In genomic region chr7:90757565-90757950, GRCh38 we compare ENCODE assay signal across 8 cellular contexts.
DNase-seq lines count a peak whose midpoint lies in the region; ATAC-seq and TF ChIP-seq lines count a peak whose summit lies in the region.
"Not testable (repeated sequence)": the region's sequence is repeated elsewhere in the genome, so short reads cannot be mapped to it uniquely, and the experiment has no call there.

No MANE protein-coding gene starts in this region.

- not testable (repeated sequence) for TF ChIP-seq CTCF in OCI-LY1 (IDR thresholded peaks at IDR 0.05; ENCODE audit: low read length)

- H3K9me3 Mint-ChIP-seq in stimulated activated naive B cell treated with anti-CD40 and anti-IgM and Interleukin-4, amounts not matched to agents 10 μg/mL and 1 μg/mL and 100 μg/mL, for 72 hours = peaks cover 2 to 15% of the 10 kb centered on the region in 2 donors

- not testable (repeated sequence) for H3K9me3 ChIP-seq in OCI-LY1 (ENCODE audit: low read length)

- H4K20me1 ChIP-seq in OCI-LY1 (ENCODE audit: insufficient read depth, low read length) = not testable (repeated sequence)

- H3K4me1 Mint-ChIP-seq in stimulated activated naive B cell treated with anti-CD40 and anti-IgM and Interleukin-4, amounts not matched to agents 10 μg/mL and 1 μg/mL and 100 μg/mL, for 72 hours = peaks cover 43 to 82% of the 10 kb centered on the region in 2 donors

- H3K9ac ChIP-seq in OCI-LY1 (ENCODE audit: low read length) = peak overlapping the region; percentile 22

- H3K36me3 Mint-ChIP-seq in stimulated activated naive B cell treated with anti-CD40 and anti-IgM and Interleukin-4, amounts not matched to agents 10 μg/mL and 1 μg/mL and 100 μg/mL, for 72 hours = peaks cover 31 to 66% of the 10 kb centered on the region in 2 donors

- not testable (repeated sequence) for DNase-seq in stimulated activated naive B cell treated with anti-CD40 and anti-IgM and Interleukin-4, amounts not matched to agents 10 μg/mL and 1 μg/mL and 100 μg/mL, for 72 hours

- peaks cover 90% of the 10 kb centered on the region for H3K4me1 ChIP-seq in OCI-LY1 (ENCODE audit: insufficient read depth, low read length, severe bottlenecking)

- H3K4me2 ChIP-seq in OCI-LY1 (ENCODE audit: low read length) = peak overlapping the region; percentile 51

- ATAC-seq in GM18499 (IDR thresholded peaks at IDR 0.05; ENCODE audit: insufficient read depth, unreplicated experiment) (peak; percentile 45), GM19023 (IDR thresholded peaks at IDR 0.05; ENCODE audit: unreplicated experiment) (peak; percentile 80), GM21390 (IDR thresholded peaks at IDR 0.05; ENCODE audit: unreplicated experiment) (peak; percentile 83), HG02610 (IDR thresholded peaks at IDR 0.05; ENCODE audit: unreplicated experiment) (peak; percentile 83), HG03039 (IDR thresholded peaks at IDR 0.05; ENCODE audit: unreplicated experiment) (peak; percentile 52), HG03354 (IDR thresholded peaks at IDR 0.05; ENCODE audit: poor library complexity, severe bottlenecking, unreplicated experiment) (peak; percentile 73)
- peak; percentile 73 to 80 for ATAC-seq in stimulated activated naive B cell treated with anti-CD40 and anti-IgM and Interleukin-4, amounts not matched to agents 10 μg/mL and 1 μg/mL and 100 μg/mL, for 72 hours (replicated peaks)

- H3K4me3 Mint-ChIP-seq in stimulated activated naive B cell treated with anti-CD40 and anti-IgM and Interleukin-4, amounts not matched to agents 10 μg/mL and 1 μg/mL and 100 μg/mL, for 72 hours = peak overlapping the region; percentile 13 to 47

- H3K27ac ChIP-seq in OCI-LY1 (ENCODE audit: low read depth, low read length, poor library complexity, severe bottlenecking) = peak overlapping the region; percentile 87

- H3K27me3 ChIP-seq in OCI-LY1 (ENCODE audit: insufficient read depth, low read length) = not testable (repeated sequence)

- peaks cover 64% of the 10 kb centered on the region for H3K36me3 ChIP-seq in OCI-LY1 (ENCODE audit: insufficient read depth, low read length)

- H3K27me3 Mint-ChIP-seq in stimulated activated naive B cell treated with anti-CD40 and anti-IgM and Interleukin-4, amounts not matched to agents 10 μg/mL and 1 μg/mL and 100 μg/mL, for 72 hours = not testable (repeated sequence)

- peak overlapping the region; percentile 9 for H3K4me3 ChIP-seq in OCI-LY1 (ENCODE audit: low read depth, low read length, poor library complexity, severe bottlenecking)

- not testable (repeated sequence) for H2AFZ ChIP-seq in OCI-LY1 (ENCODE audit: low read length)

- peaks cover 46% of the 10 kb centered on the region for H3K79me2 ChIP-seq in OCI-LY1 (ENCODE audit: insufficient read depth, low read length)

- H3K9me2 ChIP-seq in OCI-LY1 (ENCODE audit: low read depth, low read length) = not testable (repeated sequence)

- not testable (repeated sequence) for H3F3A ChIP-seq in OCI-LY1 (ENCODE audit: insufficient read depth, low read length)

- H3K27ac Mint-ChIP-seq in stimulated activated naive B cell treated with anti-CD40 and anti-IgM and Interleukin-4, amounts not matched to agents 10 μg/mL and 1 μg/mL and 100 μg/mL, for 72 hours = peak overlapping the region; percentile 75
